ENCODE assay signal across 9 cellular contexts in the genomic region with DNA sequence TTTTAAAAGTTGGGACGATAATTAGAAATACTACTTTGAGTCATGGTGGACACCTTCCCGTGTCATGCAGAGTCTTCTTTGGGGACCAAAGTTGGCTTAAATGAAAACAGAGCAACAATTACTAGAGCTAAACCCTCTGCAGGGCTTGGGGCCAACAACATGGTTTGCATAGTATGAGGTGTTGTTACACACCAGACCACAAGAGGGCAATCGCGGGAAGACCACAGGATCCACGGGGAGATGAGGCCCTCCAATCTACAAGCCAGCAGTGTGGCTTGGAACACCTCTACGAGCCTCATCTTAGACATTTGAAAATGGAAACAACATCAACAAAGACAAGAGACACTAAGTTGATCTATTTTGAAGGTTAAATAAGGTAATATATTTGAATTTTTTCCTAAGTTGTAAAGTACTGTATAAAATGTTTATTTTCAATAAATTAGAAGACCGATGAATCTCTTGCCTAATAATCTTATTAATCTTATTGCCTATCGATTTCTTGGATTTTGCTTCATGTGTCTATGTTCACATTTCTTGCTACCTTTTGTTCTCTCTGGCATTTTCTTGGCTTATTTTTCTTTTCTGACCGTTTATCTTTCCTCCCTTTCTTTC. TPM values are rescaled to one million over a fixed set of nuclear protein-coding genes. Genes with fewer than 3 reads are reported as not detected.
A peak's percentile ranks its signal among the peaks of the same experiment; 100 is the strongest.
DNase-seq lines count a peak whose midpoint lies in the region; TF ChIP-seq lines count a peak whose summit lies in the region.
"Had no signal": no experiment of that assay in that cellular context is flagged by ENCODE, and none has a peak within 500 bp of the region (broad histone marks: within the 10 kb centered on the region; RNA-seq: fewer than 3 reads in every experiment).

No MANE protein-coding gene starts in this region.

- TF ChIP-seq POLR2A in prostate gland (IDR thresholded peaks at IDR 0.05) (no peak), uterus (IDR thresholded peaks at IDR 0.05) (no peak)

- WGBS in prostate gland, result 34% methylated on average over 9 of the region's 9 CpGs

- H3K27me3 ChIP-seq in prostate gland (replicated peaks; ENCODE audit: insufficient read depth) (no peaks in the 10 kb centered on the region), uterus (no peaks in the 10 kb centered on the region)

- H3K27ac ChIP-seq in prostate gland (no peak overlapping the region), uterus (no peak overlapping the region)

- H3K36me3 ChIP-seq in prostate gland (no peaks in the 10 kb centered on the region), uterus (no peaks in the 10 kb centered on the region)

- H3K9me3 ChIP-seq in prostate gland (no peaks in the 10 kb centered on the region), uterus (no peaks in the 10 kb centered on the region)

- TF ChIP-seq CTCF in prostate gland (IDR thresholded peaks at IDR 0.05), result peak in 3 of 4 experiments; percentile 23 to 50 (median 35)
- TF ChIP-seq CTCF in uterus (IDR thresholded peaks at IDR 0.05), result peak; percentile 13 to 33 (median 26)

- no peak overlapping the region for H3K4me3 ChIP-seq in prostate gland
- H3K4me3 ChIP-seq in uterus, result no peak overlapping the region

- intact Hi-C loops in prostate gland (cut with DNase I), result loop anchor here (2.0 kb wide), 1 partner anchor 353 kb away; no protein-coding TSS in a partner anchor
- intact Hi-C loops in uterus (cut with DNase I; ENCODE audit: low total_unique reads), result no loop called here

- H3K4me1 ChIP-seq in prostate gland (replicated peaks) (no peaks in the 10 kb centered on the region), uterus (no peaks in the 10 kb centered on the region)

- peak; percentile 56 to 90 (median 87) for DNase-seq in NCI-H1417 (lab: John Stamatoyannopoulos, UW)
- no peak for DNase-seq in NCI-H1417 treated with DMSO at 0.1 percent for 48 hours (lab: John Stamatoyannopoulos, UW)
- peak; percentile 49 to 75 for DNase-seq in Kasumi-1 (lab: John Stamatoyannopoulos, UW)
- DNase-seq in SHP77 treated with DMSO at 0.1 percent for 48 hours (lab: John Stamatoyannopoulos, UW), result peak; percentile 51
- peak; percentile 17 for DNase-seq in activated gamma-delta T cell treated with anti-CD3 and anti-CD28 coated beads, Interleukin-2, amount 50 U/mL, for 16 hours (ENCODE audit: low read depth)
- DNase-seq in glomerular visceral epithelial cell (ENCODE audit: extremely low spot score), result peak; percentile 65
- DNase-seq in prostate gland (ENCODE audit: low spot score), result peak; percentile 29
- peak in 1 of 2 donors; percentile 17 for DNase-seq in uterus

RNA-seq across cellular contexts. Expression of a gene that starts 8.2 kb away (rescaled TPM):
- total RNA-seq in prostate gland (10 to 100 TPM in 1 of 2 donors, not detected in 1; 36.5 TPM), uterus (not detected)
- total RNA-seq: mononuclear cell had no signal

RNA-seq across cellular contexts. Expression of a gene that starts 10.1 kb away (rescaled TPM):
- total RNA-seq in prostate gland (not detected), uterus (not detected)
- total RNA-seq: mononuclear cell had no signal

RNA-seq across cellular contexts. Expression of a gene that starts 27.3 kb away (rescaled TPM):
- not detected for total RNA-seq in prostate gland
- total RNA-seq in uterus, result not detected
- total RNA-seq: mononuclear cell had no signal

RNA-seq across cellular contexts. Expression of a gene that starts 38.4 kb away (rescaled TPM):
- total RNA-seq in prostate gland (under 1 TPM; 0.46 to 0.57 TPM), uterus (not detected)
- total RNA-seq: mononuclear cell had no signal

RNA-seq across cellular contexts. Expression of a gene that starts 42.6 kb away (rescaled TPM):
- total RNA-seq in prostate gland (1 to 10 TPM in 1 of 2 donors, not detected in 1; 3.4 TPM), uterus (not detected)
- total RNA-seq: mononuclear cell had no signal
